Comparison of ENCODE assay signal across 2 cellular contexts in the genomic region with DNA sequence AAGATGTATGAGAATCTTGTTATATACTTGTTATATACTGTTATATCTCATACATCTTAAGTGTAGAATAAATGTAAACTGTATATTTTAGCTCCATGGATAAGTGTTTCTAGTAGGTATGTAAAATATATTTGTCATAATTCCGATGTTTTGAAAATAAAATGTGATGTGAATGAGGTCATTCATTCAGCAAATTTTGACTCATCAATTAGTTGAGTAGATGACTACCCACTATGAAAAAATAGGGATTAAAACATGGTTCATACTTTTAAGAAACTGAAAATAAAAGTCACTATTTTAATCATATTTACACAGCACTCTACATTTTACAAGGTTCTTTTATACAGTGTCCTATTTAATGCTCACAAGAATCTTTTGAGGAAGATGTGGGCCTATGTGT.
TF ChIP-seq lines count a peak whose summit lies in the region.

No MANE protein-coding gene starts in this region.

TF ChIP-seq in SK-N-SH, 30 proteins besides CTCF, POLR2A, EP300 and RAD21 (continued from another document):
- TF ChIP-seq, protein P1, sequence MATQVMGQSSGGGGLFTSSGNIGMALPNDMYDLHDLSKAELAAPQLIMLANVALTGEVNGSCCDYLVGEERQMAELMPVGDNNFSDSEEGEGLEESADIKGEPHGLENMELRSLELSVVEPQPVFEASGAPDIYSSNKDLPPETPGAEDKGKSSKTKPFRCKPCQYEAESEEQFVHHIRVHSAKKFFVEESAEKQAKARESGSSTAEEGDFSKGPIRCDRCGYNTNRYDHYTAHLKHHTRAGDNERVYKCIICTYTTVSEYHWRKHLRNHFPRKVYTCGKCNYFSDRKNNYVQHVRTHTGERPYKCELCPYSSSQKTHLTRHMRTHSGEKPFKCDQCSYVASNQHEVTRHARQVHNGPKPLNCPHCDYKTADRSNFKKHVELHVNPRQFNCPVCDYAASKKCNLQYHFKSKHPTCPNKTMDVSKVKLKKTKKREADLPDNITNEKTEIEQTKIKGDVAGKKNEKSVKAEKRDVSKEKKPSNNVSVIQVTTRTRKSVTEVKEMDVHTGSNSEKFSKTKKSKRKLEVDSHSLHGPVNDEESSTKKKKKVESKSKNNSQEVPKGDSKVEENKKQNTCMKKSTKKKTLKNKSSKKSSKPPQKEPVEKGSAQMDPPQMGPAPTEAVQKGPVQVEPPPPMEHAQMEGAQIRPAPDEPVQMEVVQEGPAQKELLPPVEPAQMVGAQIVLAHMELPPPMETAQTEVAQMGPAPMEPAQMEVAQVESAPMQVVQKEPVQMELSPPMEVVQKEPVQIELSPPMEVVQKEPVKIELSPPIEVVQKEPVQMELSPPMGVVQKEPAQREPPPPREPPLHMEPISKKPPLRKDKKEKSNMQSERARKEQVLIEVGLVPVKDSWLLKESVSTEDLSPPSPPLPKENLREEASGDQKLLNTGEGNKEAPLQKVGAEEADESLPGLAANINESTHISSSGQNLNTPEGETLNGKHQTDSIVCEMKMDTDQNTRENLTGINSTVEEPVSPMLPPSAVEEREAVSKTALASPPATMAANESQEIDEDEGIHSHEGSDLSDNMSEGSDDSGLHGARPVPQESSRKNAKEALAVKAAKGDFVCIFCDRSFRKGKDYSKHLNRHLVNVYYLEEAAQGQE (IDR thresholded peaks at IDR 0.05; ENCODE audit: low read depth, low read length), result no peak
- TF ChIP-seq YY1 (IDR thresholded peaks at IDR 0.05; ENCODE audit: low read depth) (no peak), FOXM1 (IDR thresholded peaks at IDR 0.05; ENCODE audit: low read depth) (no peak), SMC3 (IDR thresholded peaks at IDR 0.05; ENCODE audit: low read depth, low read length) (no peak), TEAD4 (IDR thresholded peaks at IDR 0.05; ENCODE audit: borderline replicate concordance, insufficient read depth) (no peak), NRF1 (IDR thresholded peaks at IDR 0.05; ENCODE audit: low read depth, low read length) (no peak), ELF1 (IDR thresholded peaks at IDR 0.05) (no peak), RXRA (IDR thresholded peaks at IDR 0.05; ENCODE audit: borderline replicate concordance, low read depth) (no peak), GABPA (IDR thresholded peaks at IDR 0.05; ENCODE audit: low read depth) (no peak), FOXJ3 (CRISPR knock-in tag; IDR thresholded peaks at IDR 0.05) (no peak), RCOR1 (IDR thresholded peaks at IDR 0.05; ENCODE audit: low read length) (no peak), GATA2 (CRISPR knock-in tag; IDR thresholded peaks at IDR 0.05) (no peak), TAF1 (IDR thresholded peaks at IDR 0.05; ENCODE audit: borderline replicate concordance, low read depth, low read length) (no peak), NFIC (IDR thresholded peaks at IDR 0.05; ENCODE audit: borderline replicate concordance) (no peak), POLR2AphosphoS5 (IDR thresholded peaks at IDR 0.05; ENCODE audit: low read depth, low read length) (no peak)
- TF ChIP-seq, protein P2, sequence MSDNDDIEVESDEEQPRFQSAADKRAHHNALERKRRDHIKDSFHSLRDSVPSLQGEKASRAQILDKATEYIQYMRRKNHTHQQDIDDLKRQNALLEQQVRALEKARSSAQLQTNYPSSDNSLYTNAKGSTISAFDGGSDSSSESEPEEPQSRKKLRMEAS (IDR thresholded peaks at IDR 0.05; ENCODE audit: low read depth), result no peak
- TF ChIP-seq, protein P3, sequence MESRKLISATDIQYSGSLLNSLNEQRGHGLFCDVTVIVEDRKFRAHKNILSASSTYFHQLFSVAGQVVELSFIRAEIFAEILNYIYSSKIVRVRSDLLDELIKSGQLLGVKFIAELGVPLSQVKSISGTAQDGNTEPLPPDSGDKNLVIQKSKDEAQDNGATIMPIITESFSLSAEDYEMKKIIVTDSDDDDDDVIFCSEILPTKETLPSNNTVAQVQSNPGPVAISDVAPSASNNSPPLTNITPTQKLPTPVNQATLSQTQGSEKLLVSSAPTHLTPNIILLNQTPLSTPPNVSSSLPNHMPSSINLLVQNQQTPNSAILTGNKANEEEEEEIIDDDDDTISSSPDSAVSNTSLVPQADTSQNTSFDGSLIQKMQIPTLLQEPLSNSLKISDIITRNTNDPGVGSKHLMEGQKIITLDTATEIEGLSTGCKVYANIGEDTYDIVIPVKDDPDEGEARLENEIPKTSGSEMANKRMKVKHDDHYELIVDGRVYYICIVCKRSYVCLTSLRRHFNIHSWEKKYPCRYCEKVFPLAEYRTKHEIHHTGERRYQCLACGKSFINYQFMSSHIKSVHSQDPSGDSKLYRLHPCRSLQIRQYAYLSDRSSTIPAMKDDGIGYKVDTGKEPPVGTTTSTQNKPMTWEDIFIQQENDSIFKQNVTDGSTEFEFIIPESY (IDR thresholded peaks at IDR 0.05; ENCODE audit: borderline replicate concordance, low read depth), result no peak

TF ChIP-seq in SK-N-SH treated with all-trans-retinoic acid at 6 μM for 48 hours, 23 proteins besides CTCF, POLR2A, EP300 and RAD21 (continued from another document):
- TF ChIP-seq, protein P4, sequence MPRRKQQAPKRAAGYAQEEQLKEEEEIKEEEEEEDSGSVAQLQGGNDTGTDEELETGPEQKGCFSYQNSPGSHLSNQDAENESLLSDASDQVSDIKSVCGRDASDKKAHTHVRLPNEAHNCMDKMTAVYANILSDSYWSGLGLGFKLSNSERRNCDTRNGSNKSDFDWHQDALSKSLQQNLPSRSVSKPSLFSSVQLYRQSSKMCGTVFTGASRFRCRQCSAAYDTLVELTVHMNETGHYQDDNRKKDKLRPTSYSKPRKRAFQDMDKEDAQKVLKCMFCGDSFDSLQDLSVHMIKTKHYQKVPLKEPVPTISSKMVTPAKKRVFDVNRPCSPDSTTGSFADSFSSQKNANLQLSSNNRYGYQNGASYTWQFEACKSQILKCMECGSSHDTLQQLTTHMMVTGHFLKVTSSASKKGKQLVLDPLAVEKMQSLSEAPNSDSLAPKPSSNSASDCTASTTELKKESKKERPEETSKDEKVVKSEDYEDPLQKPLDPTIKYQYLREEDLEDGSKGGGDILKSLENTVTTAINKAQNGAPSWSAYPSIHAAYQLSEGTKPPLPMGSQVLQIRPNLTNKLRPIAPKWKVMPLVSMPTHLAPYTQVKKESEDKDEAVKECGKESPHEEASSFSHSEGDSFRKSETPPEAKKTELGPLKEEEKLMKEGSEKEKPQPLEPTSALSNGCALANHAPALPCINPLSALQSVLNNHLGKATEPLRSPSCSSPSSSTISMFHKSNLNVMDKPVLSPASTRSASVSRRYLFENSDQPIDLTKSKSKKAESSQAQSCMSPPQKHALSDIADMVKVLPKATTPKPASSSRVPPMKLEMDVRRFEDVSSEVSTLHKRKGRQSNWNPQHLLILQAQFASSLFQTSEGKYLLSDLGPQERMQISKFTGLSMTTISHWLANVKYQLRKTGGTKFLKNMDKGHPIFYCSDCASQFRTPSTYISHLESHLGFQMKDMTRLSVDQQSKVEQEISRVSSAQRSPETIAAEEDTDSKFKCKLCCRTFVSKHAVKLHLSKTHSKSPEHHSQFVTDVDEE (CRISPR knock-in tag; IDR thresholded peaks at IDR 0.05), result no peak
- TF ChIP-seq ZFP30 (CRISPR knock-in tag; IDR thresholded peaks at IDR 0.05) (no peak), TCF4 (CRISPR knock-in tag; IDR thresholded peaks at IDR 0.05; ENCODE audit: borderline replicate concordance) (no peak), ESRRG (CRISPR knock-in tag; IDR thresholded peaks at IDR 0.05) (no peak), OSR1 (CRISPR knock-in tag; IDR thresholded peaks at IDR 0.05) (no peak), ARNTL (CRISPR knock-in tag; IDR thresholded peaks at IDR 0.05; ENCODE audit: borderline replicate concordance, low read depth) (no peak), SNAI2 (CRISPR knock-in tag; IDR thresholded peaks at IDR 0.05) (no peak), ISL1 (CRISPR knock-in tag; IDR thresholded peaks at IDR 0.05) (no peak), ZNF565 (CRISPR knock-in tag; conservative IDR thresholded peaks at IDR 0.05; ENCODE audit: low read depth) (no peak), PPARA (CRISPR knock-in tag; IDR thresholded peaks at IDR 0.05; ENCODE audit: borderline replicate concordance) (no peak)
- TF ChIP-seq, protein P5, sequence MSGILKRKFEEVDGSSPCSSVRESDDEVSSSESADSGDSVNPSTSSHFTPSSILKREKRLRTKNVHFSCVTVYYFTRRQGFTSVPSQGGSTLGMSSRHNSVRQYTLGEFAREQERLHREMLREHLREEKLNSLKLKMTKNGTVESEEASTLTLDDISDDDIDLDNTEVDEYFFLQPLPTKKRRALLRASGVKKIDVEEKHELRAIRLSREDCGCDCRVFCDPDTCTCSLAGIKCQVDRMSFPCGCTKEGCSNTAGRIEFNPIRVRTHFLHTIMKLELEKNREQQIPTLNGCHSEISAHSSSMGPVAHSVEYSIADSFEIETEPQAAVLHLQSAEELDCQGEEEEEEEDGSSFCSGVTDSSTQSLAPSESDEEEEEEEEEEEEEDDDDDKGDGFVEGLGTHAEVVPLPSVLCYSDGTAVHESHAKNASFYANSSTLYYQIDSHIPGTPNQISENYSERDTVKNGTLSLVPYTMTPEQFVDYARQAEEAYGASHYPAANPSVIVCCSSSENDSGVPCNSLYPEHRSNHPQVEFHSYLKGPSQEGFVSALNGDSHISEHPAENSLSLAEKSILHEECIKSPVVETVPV (CRISPR knock-in tag; IDR thresholded peaks at IDR 0.05), result no peak
- TF ChIP-seq, protein P6, sequence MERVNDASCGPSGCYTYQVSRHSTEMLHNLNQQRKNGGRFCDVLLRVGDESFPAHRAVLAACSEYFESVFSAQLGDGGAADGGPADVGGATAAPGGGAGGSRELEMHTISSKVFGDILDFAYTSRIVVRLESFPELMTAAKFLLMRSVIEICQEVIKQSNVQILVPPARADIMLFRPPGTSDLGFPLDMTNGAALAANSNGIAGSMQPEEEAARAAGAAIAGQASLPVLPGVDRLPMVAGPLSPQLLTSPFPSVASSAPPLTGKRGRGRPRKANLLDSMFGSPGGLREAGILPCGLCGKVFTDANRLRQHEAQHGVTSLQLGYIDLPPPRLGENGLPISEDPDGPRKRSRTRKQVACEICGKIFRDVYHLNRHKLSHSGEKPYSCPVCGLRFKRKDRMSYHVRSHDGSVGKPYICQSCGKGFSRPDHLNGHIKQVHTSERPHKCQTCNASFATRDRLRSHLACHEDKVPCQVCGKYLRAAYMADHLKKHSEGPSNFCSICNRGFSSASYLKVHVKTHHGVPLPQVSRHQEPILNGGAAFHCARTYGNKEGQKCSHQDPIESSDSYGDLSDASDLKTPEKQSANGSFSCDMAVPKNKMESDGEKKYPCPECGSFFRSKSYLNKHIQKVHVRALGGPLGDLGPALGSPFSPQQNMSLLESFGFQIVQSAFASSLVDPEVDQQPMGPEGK (CRISPR knock-in tag; IDR thresholded peaks at IDR 0.05; ENCODE audit: borderline replicate concordance), result no peak
